ENCODE assay signal across 1 cellular context in the genomic region with DNA sequence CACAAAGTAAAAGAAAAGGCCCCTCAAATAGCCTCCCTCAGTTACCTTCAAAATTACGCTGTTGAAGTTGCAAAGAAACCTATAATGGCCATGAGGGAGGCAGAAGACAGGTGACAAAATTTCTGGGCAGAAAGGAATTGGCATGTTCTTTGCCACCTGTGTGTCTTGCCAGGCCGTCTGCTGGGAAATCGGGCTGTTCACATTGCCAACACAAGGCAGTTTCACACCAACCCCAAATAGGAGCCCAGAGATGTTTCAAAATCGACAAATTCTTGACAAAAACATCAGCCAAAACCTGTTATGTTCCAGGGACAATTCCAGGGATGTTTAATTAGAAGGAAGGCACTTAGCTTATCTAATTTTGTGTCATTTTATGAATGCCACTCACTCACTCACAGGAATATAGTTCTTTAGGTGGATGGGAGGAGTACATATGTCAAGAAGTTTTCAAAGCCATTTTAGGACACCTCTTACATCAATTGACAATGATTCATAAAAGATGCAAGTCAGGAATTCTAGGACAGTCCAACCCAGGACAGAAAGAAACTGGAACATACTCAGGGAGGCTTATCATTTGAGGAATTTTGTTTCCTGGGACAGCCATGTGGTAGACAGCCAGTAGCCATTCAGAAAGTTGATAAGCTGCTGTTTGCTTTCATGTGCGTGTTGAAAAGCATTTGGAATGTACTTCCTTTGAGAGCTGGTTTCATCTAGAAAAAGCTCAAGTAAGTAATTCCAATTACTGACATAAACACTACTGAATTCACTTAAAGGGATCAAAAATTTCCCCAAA.
TF ChIP-seq lines count a peak whose summit lies in the region.

No MANE protein-coding gene starts in this region.

TF ChIP-seq in HCT116, 20 proteins besides CTCF, POLR2A, EP300 and RAD21 (continued from another document):
- TF ChIP-seq ELF1 (IDR thresholded peaks at IDR 0.05; ENCODE audit: borderline replicate concordance, low read depth) (no peak), ZBTB33 (IDR thresholded peaks at IDR 0.05; ENCODE audit: extremely low read depth, insufficient replicate concordance, low read length) (no peak), CBX3 (IDR thresholded peaks at IDR 0.05; ENCODE audit: low read depth) (no peak), CEBPB (IDR thresholded peaks at IDR 0.05; ENCODE audit: low read depth) (no peak), SRF (IDR thresholded peaks at IDR 0.05; ENCODE audit: low read depth) (no peak), JUND (IDR thresholded peaks at IDR 0.05) (no peak), EGR1 (IDR thresholded peaks at IDR 0.05; ENCODE audit: low read depth) (no peak), ZNF274 (IDR thresholded peaks at IDR 0.05; ENCODE audit: low read depth, low read length) (no peak), FOSL1 (IDR thresholded peaks at IDR 0.05; ENCODE audit: low read depth) (no peak), MAX (IDR thresholded peaks at IDR 0.05) (no peak), ZFX (IDR thresholded peaks at IDR 0.05) (no peak), EZH2 (IDR thresholded peaks at IDR 0.05) (no peak)
